8 cellular contexts compared by ENCODE assay signal in genomic region chr3:118628704-118629341, GRCh38.
DNase-seq lines count a peak whose midpoint lies in the region; ATAC-seq, FAIRE-seq and TF ChIP-seq lines count a peak whose summit lies in the region.

No MANE protein-coding gene starts in this region.

- no peaks in the 10 kb centered on the region for H3K36me3 Mint-ChIP-seq in HFFc6 (ENCODE audit: low read depth)

- H3K4me1 ChIP-seq in A549 (no peaks in the 10 kb centered on the region), lung (ENCODE audit: control insufficient read depth in 2 of 2, insufficient read depth in 2 of 2, low read length in 2 of 2) (no peaks in the 10 kb centered on the region), upper lobe of right lung (no peaks in the 10 kb centered on the region)

- intact Hi-C loops in dorsolateral prefrontal cortex (cut with DNase I), result loop anchor here (5.0 to 10.0 kb wide), 3 partner anchors 624 to 1764 kb away; no protein-coding TSS in a partner anchor
- intact Hi-C loops in upper lobe of right lung (cut with DNase I), result no loop called here

- H3K4me3 ChIP-seq in A549 (no peak overlapping the region), LNCaP clone FGC (ENCODE audit: low read depth, low read length) (no peak overlapping the region), dorsolateral prefrontal cortex (peak overlapping the region in 11 of 59 donors; percentile 14 to 43 (median 24)), lung (no peak overlapping the region), upper lobe of right lung (no peak overlapping the region)

- H3K27me3 ChIP-seq in dorsolateral prefrontal cortex, result no peaks in the 10 kb centered on the region
- no peaks in the 10 kb centered on the region for H3K27me3 ChIP-seq in lung (ENCODE audit: control insufficient read depth, insufficient read depth)
- no peaks in the 10 kb centered on the region for H3K27me3 ChIP-seq in upper lobe of right lung

- no peak overlapping the region for H3K27ac Mint-ChIP-seq in HFFc6

- H3K4me1 Mint-ChIP-seq in HFFc6 (ENCODE audit: low read depth), result no peaks in the 10 kb centered on the region

- no peaks in the 10 kb centered on the region for H3K27me3 Mint-ChIP-seq in HFFc6 (ENCODE audit: insufficient read depth)

- H3K36me3 ChIP-seq in lung (ENCODE audit: control insufficient read depth in 2 of 2, insufficient read depth in 2 of 2, low read length in 2 of 2) (no peaks in the 10 kb centered on the region), upper lobe of right lung (no peaks in the 10 kb centered on the region)

- no peak overlapping the region for H3K4me3 Mint-ChIP-seq in HFFc6

- H3K9me3 ChIP-seq in A549 (no peaks in the 10 kb centered on the region), lung (ENCODE audit: control insufficient read depth in 2 of 2, insufficient read depth in 1 of 2, low read length in 1 of 2) (no peaks in the 10 kb centered on the region), upper lobe of right lung (no peaks in the 10 kb centered on the region)

- peak; percentile 63 for FAIRE-seq in A549 (lab: Jason Lieb, UNC)

- CTCF ChIA-PET in A549 (lab: Yijun Ruan, JAX), result interaction anchor here (0.9 to 2.4 kb wide), 4 partner anchors 10 to 1861 kb away, joined by 3 to 11 read pairs (median 4); no protein-coding TSS in a partner anchor

- H3K27ac ChIP-seq in A549, result no peak overlapping the region
- H3K27ac ChIP-seq in dorsolateral prefrontal cortex, result no peak overlapping the region
- H3K27ac ChIP-seq in lung (ENCODE audit: low read depth in 1 of 2, low read length in 1 of 2), result no peak overlapping the region
- H3K27ac ChIP-seq in upper lobe of right lung, result no peak overlapping the region

- no peak for TF ChIP-seq POLR2A in A549 (IDR thresholded peaks at IDR 0.05; ENCODE audit: low read length)

- WGBS in A549 (ENCODE audit: missing lambda C conversion rate), result 5% methylated on average over 8 of the region's 8 CpGs
- WGBS in lung, 2 donors, result 14 to 18% methylated on average over 8 of the region's 8 CpGs

- TF ChIP-seq RAD21 in A549 (conservative IDR thresholded peaks at IDR 0.05 in 1 of 2, IDR thresholded peaks at IDR 0.05 in 1 of 2), result peak; percentile 79 to 89

- DNase-seq in A549 (ENCODE audit: low read depth in 1 of 2, low spot score in 1 of 2) (peak; percentile 59 to 73), HFFc6 (peak; percentile 5), LNCaP clone FGC (ENCODE audit: low read depth) (peak; percentile 22), RPMI7951 (ENCODE audit: low read depth) (peak; percentile 38), dorsolateral prefrontal cortex (peak; percentile 24 to 85 (median 70)), lung (ENCODE audit: low spot score) (peak; percentile 39), upper lobe of right lung (no peak)

- peaks cover 38% of the 10 kb centered on the region for H3K9me3 Mint-ChIP-seq in HFFc6

- no peak overlapping the region for H3K4me2 ChIP-seq in A549

- peak; percentile 67 for TF ChIP-seq CTCF in A549 (IDR thresholded peaks at IDR 0.05)
- peak; percentile 90 for TF ChIP-seq CTCF in GM12874 (IDR thresholded peaks at IDR 0.05; ENCODE audit: insufficient read depth, low read depth, low read length)
- TF ChIP-seq CTCF in HFFc6 (IDR thresholded peaks at IDR 0.05), result peak; percentile 68
- TF ChIP-seq CTCF in LNCaP clone FGC (IDR thresholded peaks at IDR 0.05; ENCODE audit: control insufficient read depth, extremely low read depth, insufficient read depth), result peak; percentile 94
- TF ChIP-seq CTCF in dorsolateral prefrontal cortex (IDR thresholded peaks at IDR 0.05 in 54 of 56, conservative IDR thresholded peaks at IDR 0.05 in 2 of 56; ENCODE audit: low read depth in 1 of 56, partially characterized antibody in 56 of 56), result peak; percentile 63 to 92 (median 83)
- no peak for TF ChIP-seq CTCF in lung (IDR thresholded peaks at IDR 0.05; ENCODE audit: control extremely low read depth, extremely low read depth)
- TF ChIP-seq CTCF in upper lobe of right lung (IDR thresholded peaks at IDR 0.05), result peak; percentile 69

- TF ChIP-seq EP300 in A549 (IDR thresholded peaks at IDR 0.05), result no peak

- POLR2A ChIA-PET in A549 (lab: Yijun Ruan, JAX), result no interaction called here

- peak; percentile 98 to 99 for ATAC-seq in A549
- ATAC-seq in lung (ENCODE audit: insufficient read depth, low FRiP score), result peak; percentile 72
- ATAC-seq in upper lobe of right lung, result peak; percentile 92

TF ChIP-seq in A549, 52 proteins besides CTCF, POLR2A, EP300 and RAD21:
- TF ChIP-seq CBX2 (IDR thresholded peaks at IDR 0.05; ENCODE audit: borderline replicate concordance, low read depth) (no peak), SMC3 (IDR thresholded peaks at IDR 0.05) (peak; percentile 70), RCOR1 (IDR thresholded peaks at IDR 0.05; ENCODE audit: low read depth, low read length) (no peak), MAX (IDR thresholded peaks at IDR 0.05) (no peak)
TF ChIP-seq in A549: peak in this region for 1.
